ENCODE assay signal across 10 cellular contexts in genomic region chr7:94056796-94057207, GRCh38. TPM values are rescaled to one million over a fixed set of nuclear protein-coding genes. Genes with fewer than 3 reads are reported as not detected.
DNase-seq lines count a peak whose midpoint lies in the region; ATAC-seq and TF ChIP-seq lines count a peak whose summit lies in the region.
"Had no signal": no experiment of that assay in that cellular context is flagged by ENCODE, and none has a peak within 500 bp of the region (broad histone marks: within the 10 kb centered on the region; RNA-seq: fewer than 3 reads in every experiment).

No MANE protein-coding gene starts in this region.

- H3K4me1 ChIP-seq in osteoblast (ENCODE audit: insufficient read depth, low read length), result peaks cover 26% of the 10 kb centered on the region

- ATAC-seq in GM19397 (IDR thresholded peaks at IDR 0.05; ENCODE audit: unreplicated experiment) (no peak), Right ventricle myocardium superior (ENCODE audit: poor library complexity) (no peak)
- ATAC-seq: right cardiac atrium had no signal

- H4K20me1 ChIP-seq in osteoblast (ENCODE audit: insufficient read depth, low read length), result no peaks in the 10 kb centered on the region

- H2AFZ ChIP-seq in osteoblast (ENCODE audit: low read length), result no peak overlapping the region

- no peaks in the 10 kb centered on the region for H3K9me3 ChIP-seq in osteoblast (ENCODE audit: low read depth, low read length)

- H3K4me2 ChIP-seq in osteoblast (ENCODE audit: insufficient read depth, low read length), result no peak overlapping the region

- H3K27me3 ChIP-seq in osteoblast (ENCODE audit: insufficient read depth, low read length), result no peaks in the 10 kb centered on the region

- intact Hi-C loops in Right ventricle myocardium superior (cut with DNase I), result no loop called here

- H3K4me3 ChIP-seq in cardiac fibroblast (replicated peaks in 1 of 2; ENCODE audit: low read depth in 2 of 2, low read length in 2 of 2) (no peak overlapping the region), osteoblast (ENCODE audit: insufficient read depth, low read length) (no peak overlapping the region)

- no peak for TF ChIP-seq CTCF in cardiac fibroblast (IDR thresholded peaks at IDR 0.05; ENCODE audit: low read depth, low read length)
- TF ChIP-seq CTCF in osteoblast (IDR thresholded peaks at IDR 0.05; ENCODE audit: extremely low read depth, low read depth, low read length), result peak; percentile 7

- peak overlapping the region; percentile 50 for H3K27ac ChIP-seq in osteoblast (ENCODE audit: low read depth, low read length)

- no peaks in the 10 kb centered on the region for H3K36me3 ChIP-seq in osteoblast (ENCODE audit: insufficient read depth, low read length)

- no peaks in the 10 kb centered on the region for H3K79me2 ChIP-seq in osteoblast (ENCODE audit: insufficient read depth, low read length)

- peak; percentile 53 for DNase-seq in GM03348 (ENCODE audit: low spot score)
- DNase-seq in NOMO-1 treated with DMSO at 0.1 percent for 48 hours (lab: John Stamatoyannopoulos, UW; ENCODE audit: unreplicated experiment), result peak; percentile 97
- peak; percentile 83 to 99 for DNase-seq in cardiac fibroblast (ENCODE audit: low read depth in 2 of 2)
- DNase-seq in osteoblast (ENCODE audit: insufficient read length, low spot score, missing footprints), result no peak
- no peak for DNase-seq in amniotic stem cell (lab: John Stamatoyannopoulos, UW)
- no peak for DNase-seq in Right ventricle myocardium superior
- no peak for DNase-seq in globus pallidus (ENCODE audit: low spot score)
- DNase-seq: activated naive CD4-positive, alpha-beta T cell treated with anti-CD3 and anti-CD28 coated beads, Interleukin-2, amount 10 ng/mL, durations not matched to agents 7 days and 5 days; right cardiac atrium had no signal

RNA-seq across cellular contexts. Expression of gene BET1, which starts 52.6 kb away (rescaled TPM):
- total RNA-seq in osteoblast (20.6 and 22.4 TPM in 2 replicates), Right ventricle myocardium superior (12.6 TPM)

Comparison
In these comparisons a context has a peak if more than half of its experiments do, and no peak if none do; other contexts are left out.
1. DNase-seq: peak in GM03348 (single experiment), NOMO-1 treated with DMSO at 0.1 percent for 48 hours (single experiment) and cardiac fibroblast (2 of 2); none in osteoblast (single experiment), amniotic stem cell (single experiment), Right ventricle myocardium superior (single experiment) and globus pallidus (single experiment).